13 cellular contexts compared by ENCODE assay signal in genomic region chr13:79190932-79191331, GRCh38.
A peak's percentile ranks its signal among the peaks of the same experiment; 100 is the strongest.
DNase-seq lines count a peak whose midpoint lies in the region; ATAC-seq and TF ChIP-seq lines count a peak whose summit lies in the region.
"Had no signal": no experiment of that assay in that cellular context is flagged by ENCODE, and none has a peak within 500 bp of the region (broad histone marks: within the 10 kb centered on the region; RNA-seq: fewer than 3 reads in every experiment).

No MANE protein-coding gene starts in this region.

- H3K4me1 Mint-ChIP-seq in activated B cell treated with CpG ODN at 0.5 μM for 24 hours, result peaks cover 60% of the 10 kb centered on the region

- peak overlapping the region; percentile 57 for H3K27ac Mint-ChIP-seq in activated B cell treated with CpG ODN at 0.5 μM for 24 hours
- H3K27ac Mint-ChIP-seq: CD4-positive, alpha-beta memory T cell had no signal

- no peak for TF ChIP-seq POLR2A in esophagus muscularis mucosa (IDR thresholded peaks at IDR 0.05; ENCODE audit: low read depth)

- H3K9me3 Mint-ChIP-seq in activated B cell treated with CpG ODN at 0.5 μM for 24 hours, result no peaks in the 10 kb centered on the region
- H3K9me3 Mint-ChIP-seq: CD4-positive, alpha-beta memory T cell had no signal

- H3K27me3 ChIP-seq in esophagus muscularis mucosa, result no peaks in the 10 kb centered on the region
- H3K27me3 ChIP-seq: neutrophil, vagina had no signal

- H3K9me3 ChIP-seq in esophagus muscularis mucosa, result no peaks in the 10 kb centered on the region
- H3K9me3 ChIP-seq: neutrophil, vagina had no signal

- H3K36me3 Mint-ChIP-seq in activated B cell treated with CpG ODN at 0.5 μM for 24 hours (ENCODE audit: low read depth), result no peaks in the 10 kb centered on the region
- H3K36me3 Mint-ChIP-seq: CD4-positive, alpha-beta memory T cell had no signal

- no peak overlapping the region for H3K27ac ChIP-seq in esophagus muscularis mucosa (replicated peaks in 1 of 4)
- H3K27ac ChIP-seq: neutrophil, vagina had no signal

- TF ChIP-seq CTCF in activated B cell treated with CpG ODN at 0.5 μM for 24 hours (IDR thresholded peaks at IDR 0.05), result no peak
- TF ChIP-seq CTCF in esophagus muscularis mucosa (IDR thresholded peaks at IDR 0.05), result no peak

- POLR2A ChIA-PET in activated B cell treated with CpG ODN at 0.5 μM for 24 hours (lab: Charles Lee), result no interaction called here

- intact Hi-C loops in activated B cell treated with CpG ODN at 0.5 μM for 24 hours (cut with micrococcal nuclease), result loop anchor here (5.0 kb wide), 4 partner anchors 126 to 1169 kb away; no protein-coding TSS in a partner anchor
- intact Hi-C loops in esophagus muscularis mucosa (cut with DNase I), result no loop called here

- peak; percentile 31 for ATAC-seq in GM18517 (IDR thresholded peaks at IDR 0.05; ENCODE audit: unreplicated experiment)
- peak; percentile 40 for ATAC-seq in GM21576 (IDR thresholded peaks at IDR 0.05; ENCODE audit: unreplicated experiment)
- ATAC-seq in HG03175 (IDR thresholded peaks at IDR 0.05; ENCODE audit: unreplicated experiment), result peak; percentile 31
- peak; percentile 11 for ATAC-seq in activated B cell treated with CpG ODN at 0.5 μM for 24 hours (ENCODE audit: low read depth)
- ATAC-seq: left ventricle myocardium superior had no signal

- WGBS in esophagus muscularis mucosa, result 68% methylated on average over 2 of the region's 2 CpGs

- no peaks in the 10 kb centered on the region for H3K27me3 Mint-ChIP-seq in activated B cell treated with CpG ODN at 0.5 μM for 24 hours

- no peaks in the 10 kb centered on the region for H3K36me3 ChIP-seq in esophagus muscularis mucosa
- H3K36me3 ChIP-seq: neutrophil, vagina had no signal

- no peak for DNase-seq in activated B cell treated with CpG ODN at 0.5 μM for 24 hours
- DNase-seq in esophagus muscularis mucosa (ENCODE audit: extremely low spot score), result no peak
- DNase-seq in NCI-H146 (lab: John Stamatoyannopoulos, UW), result no peak
- no peak for DNase-seq in NCI-H1092 treated with DMSO at 0.1 percent for 48 hours (lab: John Stamatoyannopoulos, UW)
- no peak for DNase-seq in NCI-H2081 treated with DMSO at 0.1 percent for 48 hours (lab: John Stamatoyannopoulos, UW)
- DNase-seq: CD4-positive, alpha-beta memory T cell; left ventricle myocardium superior; NCI-H187 had no signal

- CTCF ChIA-PET in activated B cell treated with CpG ODN at 0.5 μM for 24 hours (lab: Charles Lee), result no interaction called here

- H3K4me3 Mint-ChIP-seq in activated B cell treated with CpG ODN at 0.5 μM for 24 hours, result peak overlapping the region; percentile 15
- H3K4me3 Mint-ChIP-seq: CD4-positive, alpha-beta memory T cell had no signal

- H3K4me3 ChIP-seq in esophagus muscularis mucosa, result no peak overlapping the region
- H3K4me3 ChIP-seq: vagina had no signal

- no peaks in the 10 kb centered on the region for H3K4me1 ChIP-seq in esophagus muscularis mucosa
- H3K4me1 ChIP-seq: vagina had no signal

- no peak for TF ChIP-seq EP300 in esophagus muscularis mucosa (IDR thresholded peaks at IDR 0.05)
